In the genomic region with DNA sequence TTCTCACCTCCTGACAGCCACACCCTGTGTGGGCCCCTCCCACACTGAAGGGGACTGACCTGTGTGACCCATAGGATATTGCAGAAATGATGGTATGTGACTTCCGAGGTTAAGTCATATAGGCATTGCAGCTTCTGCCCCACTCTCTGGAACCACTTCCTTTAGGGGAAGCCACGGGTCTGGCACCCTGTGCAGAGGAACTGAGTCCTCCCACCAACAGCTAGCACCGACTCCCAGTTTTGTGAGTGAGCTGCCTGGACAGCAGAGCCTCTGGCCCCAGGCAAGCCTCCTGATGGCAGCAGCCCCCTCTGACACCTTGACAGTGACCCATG, we compare ENCODE assay signal across 8 cellular contexts. TPM values are rescaled to one million over a fixed set of nuclear protein-coding genes. Genes with fewer than 3 reads are reported as not detected.
A peak's percentile ranks its signal among the peaks of the same experiment; 100 is the strongest.
DNase-seq lines count a peak whose midpoint lies in the region; ATAC-seq and TF ChIP-seq lines count a peak whose summit lies in the region.

No MANE protein-coding gene starts in this region.

- intact Hi-C loops in naive thymus-derived CD4-positive, alpha-beta T cell (cut with micrococcal nuclease): loop anchor here in 1 of 2 donors (2.0 kb wide), 1 partner anchor 25 kb away; the partner anchor contains the start of gene SLC6A6

- ATAC-seq in DND-41 (ENCODE audit: insufficient read depth, low read depth) (peak; percentile 76), HG02642 (IDR thresholded peaks at IDR 0.05; ENCODE audit: poor library complexity, unreplicated experiment) (peak; percentile 49)
- ATAC-seq in naive thymus-derived CD4-positive, alpha-beta T cell: peak; percentile 94

- CTCF ChIA-PET in naive thymus-derived CD4-positive, alpha-beta T cell (lab: Charles Lee): interaction anchor here (1.1 kb wide), 2 partner anchors 39 to 116 kb away, joined by 3 read pairs; no protein-coding TSS in a partner anchor

- POLR2A ChIA-PET in naive thymus-derived CD4-positive, alpha-beta T cell (lab: Charles Lee): no interaction called here

- H2AFZ ChIP-seq in DND-41 (ENCODE audit: low read depth, low read length): no peak overlapping the region

- H4K20me1 ChIP-seq in DND-41 (ENCODE audit: insufficient read depth, low read length): peaks cover 3% of the 10 kb centered on the region

- H3K4me3 ChIP-seq in DND-41 (ENCODE audit: low read depth in 1 of 2, low read length in 2 of 2): no peak overlapping the region
- H3K4me3 ChIP-seq in naive thymus-derived CD4-positive, alpha-beta T cell (ENCODE audit: low read length): no peak overlapping the region

- DNase-seq in DND-41 (peak; percentile 17), UCSD-AML1 (lab: John Stamatoyannopoulos, UW; ENCODE audit: unreplicated experiment) (peak; percentile 69), epidermal melanocyte (ENCODE audit: insufficient read length, low spot score) (no peak), ecto neural progenitor cell (ENCODE audit: low spot score) (no peak), NCI-H2171 (lab: John Stamatoyannopoulos, UW) (no peak)
- peak in 2 of 9 donors; percentile 13 to 23 for DNase-seq in naive thymus-derived CD4-positive, alpha-beta T cell
- no peak for DNase-seq in effector CD4-positive, alpha-beta T cell

- H3K36me3 Mint-ChIP-seq in naive thymus-derived CD4-positive, alpha-beta T cell: peaks cover 0 to 8% (median 0%) of the 10 kb centered on the region in 5 donors

- H3K9me3 ChIP-seq in DND-41 (ENCODE audit: insufficient read depth, low read length, severe bottlenecking): no peaks in the 10 kb centered on the region
- no peaks in the 10 kb centered on the region for H3K9me3 ChIP-seq in naive thymus-derived CD4-positive, alpha-beta T cell (ENCODE audit: control insufficient read depth in 2 of 3, low read length in 3 of 3)

- H3K4me1 Mint-ChIP-seq in naive thymus-derived CD4-positive, alpha-beta T cell: peaks cover 12 to 19% (median 16%) of the 10 kb centered on the region in 7 donors

- H3K4me2 ChIP-seq in DND-41 (ENCODE audit: insufficient read depth, low read length): no peak overlapping the region

- H3K27me3 ChIP-seq in DND-41 (ENCODE audit: insufficient read depth, low read length, poor library complexity): no peaks in the 10 kb centered on the region
- no peaks in the 10 kb centered on the region for H3K27me3 ChIP-seq in naive thymus-derived CD4-positive, alpha-beta T cell (ENCODE audit: control insufficient read depth in 2 of 2, insufficient read depth in 2 of 2, low read length in 2 of 2)

- H3K79me2 ChIP-seq in DND-41 (ENCODE audit: insufficient read depth, low read length): no peaks in the 10 kb centered on the region

- TF ChIP-seq CTCF in DND-41 (IDR thresholded peaks at IDR 0.05; ENCODE audit: borderline replicate concordance, extremely low read depth, low read length, poor library complexity, severe bottlenecking): no peak

- H3K36me3 ChIP-seq in DND-41 (ENCODE audit: insufficient read depth, low read length): no peaks in the 10 kb centered on the region
- no peaks in the 10 kb centered on the region for H3K36me3 ChIP-seq in naive thymus-derived CD4-positive, alpha-beta T cell (ENCODE audit: control insufficient read depth in 2 of 3, insufficient read depth in 3 of 3, low read length in 3 of 3)

- peak overlapping the region in 3 of 10 donors; percentile 15 to 70 (median 19) for H3K4me3 Mint-ChIP-seq in naive thymus-derived CD4-positive, alpha-beta T cell

- peaks cover 0 to 6% (median 0%) of the 10 kb centered on the region in 11 donors for H3K9me3 Mint-ChIP-seq in naive thymus-derived CD4-positive, alpha-beta T cell

- H3K4me1 ChIP-seq in DND-41 (ENCODE audit: insufficient read depth, low read length): no peaks in the 10 kb centered on the region
- H3K4me1 ChIP-seq in naive thymus-derived CD4-positive, alpha-beta T cell (ENCODE audit: control insufficient read depth in 2 of 2, insufficient read depth in 2 of 2, low read length in 2 of 2): peaks cover 11 to 21% of the 10 kb centered on the region in 2 donors

- H3K27ac Mint-ChIP-seq in naive thymus-derived CD4-positive, alpha-beta T cell: peak overlapping the region in 6 of 9 donors; percentile 23 to 89 (median 46)

- peaks cover 0 to 3% (median 0%) of the 10 kb centered on the region in 5 donors for H3K27me3 Mint-ChIP-seq in naive thymus-derived CD4-positive, alpha-beta T cell

- H3K27ac ChIP-seq in DND-41 (ENCODE audit: low read length): no peak overlapping the region
- no peak overlapping the region for H3K27ac ChIP-seq in naive thymus-derived CD4-positive, alpha-beta T cell (ENCODE audit: low read depth, low read length)

- no peak overlapping the region for H3K9ac ChIP-seq in DND-41 (ENCODE audit: low read depth, low read length)

RNA-seq across cellular contexts. Expression of gene SLC6A6, which starts 24.6 kb away (rescaled TPM):
- 10 to 100 TPM; 34.5 to 87.5 (median 35.6) TPM for total RNA-seq in naive thymus-derived CD4-positive, alpha-beta T cell
- polyA plus RNA-seq in naive thymus-derived CD4-positive, alpha-beta T cell: 1 to 10 TPM; 3.0 to 3.2 TPM

Comparison
In these comparisons a context has a peak if more than half of its experiments do, and no peak if none do; other contexts are left out.
1. DNase-seq: peak in DND-41 (single experiment) and UCSD-AML1 (single experiment); none in effector CD4-positive, alpha-beta T cell (single experiment), epidermal melanocyte (single experiment), ecto neural progenitor cell (single experiment) and NCI-H2171 (single experiment).
2. Peak in every context shown above with its lines, with median percentiles within 50 percentile points of each other: ATAC-seq.